ENCODE assay signal across 8 cellular contexts in the genomic region with DNA sequence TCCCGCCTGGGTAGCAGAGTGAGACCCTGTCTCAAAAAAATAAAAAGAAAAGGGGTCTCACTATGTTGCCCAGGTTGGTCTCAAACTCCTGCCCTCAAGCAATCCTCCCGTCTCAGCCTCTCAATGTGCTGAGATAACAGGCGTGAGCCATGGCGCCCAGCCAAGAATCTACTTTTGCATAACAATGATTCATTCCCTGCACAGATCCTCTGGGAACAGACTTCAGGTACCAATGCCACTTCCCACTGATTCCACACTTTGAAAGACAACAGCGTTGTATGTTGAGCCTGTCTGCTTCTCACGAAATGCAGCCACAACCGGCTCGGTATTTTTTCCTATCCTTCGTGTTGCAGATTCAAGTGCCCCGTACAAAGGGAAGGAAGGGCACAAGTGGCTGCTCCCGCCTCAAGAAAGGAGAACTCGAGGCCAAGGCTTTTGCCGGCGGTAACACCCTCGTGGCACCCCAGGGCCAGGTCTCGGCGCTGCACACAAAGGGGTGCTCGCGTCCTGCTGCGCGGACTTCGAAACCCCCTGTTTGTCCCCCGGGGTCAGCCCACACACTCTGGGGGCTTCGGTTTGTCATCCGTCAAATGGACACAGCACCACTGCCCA. TPM values are rescaled to one million over a fixed set of nuclear protein-coding genes. Genes with fewer than 3 reads are reported as not detected.
DNase-seq lines count a peak whose midpoint lies in the region; ATAC-seq, FAIRE-seq and TF ChIP-seq lines count a peak whose summit lies in the region.

No MANE protein-coding gene starts in this region.

- peak; percentile 21 for DNase-seq in NK-92 treated with Interleukin-12 subunit alpha and Interleukin-12 subunit beta, amount 100 ng/mL, for 24 hours (lab: John Stamatoyannopoulos, UW)
- DNase-seq in NK-92 (lab: John Stamatoyannopoulos, UW; ENCODE audit: unreplicated experiment) (no peak), NCI-H128 (lab: John Stamatoyannopoulos, UW; ENCODE audit: unreplicated experiment) (peak; percentile 72), T-helper 17 cell (no peak), bronchial epithelial cell (ENCODE audit: low read depth) (peak; percentile 91), iPS-NIHi7 (ENCODE audit: extremely low spot score) (peak; percentile 40)

- H3K36me3 ChIP-seq in bronchial epithelial cell (ENCODE audit: control insufficient read depth, insufficient read depth, low read length): peaks cover 15% of the 10 kb centered on the region
- peaks cover 16 to 28% (median 18%) of the 10 kb centered on the region in 3 donors for H3K36me3 ChIP-seq in skeletal muscle tissue (ENCODE audit: control insufficient read depth in 3 of 3, insufficient read depth in 3 of 3, low read length in 3 of 3)

- H3K27me3 Mint-ChIP-seq in T-helper 17 cell: no peaks in the 10 kb centered on the region

- H3K9ac ChIP-seq in skeletal muscle tissue (ENCODE audit: low read depth in 1 of 3, low read length in 3 of 3): peak overlapping the region; percentile 91 to 98 (median 97)

- peaks cover 26% of the 10 kb centered on the region for H3K4me1 Mint-ChIP-seq in T-helper 17 cell

- no peak for TF ChIP-seq CTCF in bronchial epithelial cell (IDR thresholded peaks at IDR 0.05; ENCODE audit: insufficient read depth, low read length, severe bottlenecking)

- peak overlapping the region; percentile 88 for H3K4me3 ChIP-seq in bronchial epithelial cell (ENCODE audit: low read depth, low read length)
- peak overlapping the region; percentile 92 to 97 (median 96) for H3K4me3 ChIP-seq in skeletal muscle tissue (ENCODE audit: low read length in 3 of 3)

- peak overlapping the region; percentile 93 for H3K4me3 Mint-ChIP-seq in T-helper 17 cell

- no peaks in the 10 kb centered on the region for H3K27me3 ChIP-seq in bronchial epithelial cell (ENCODE audit: control insufficient read depth, insufficient read depth, low read length)
- H3K27me3 ChIP-seq in skeletal muscle tissue (ENCODE audit: control insufficient read depth in 3 of 3, insufficient read depth in 3 of 3, low read length in 3 of 3): no peaks in the 10 kb centered on the region

- peak; percentile 40 for ATAC-seq in HG02870 (IDR thresholded peaks at IDR 0.05; ENCODE audit: unreplicated experiment)
- ATAC-seq in T-helper 17 cell: peak; percentile 30

- no peak for FAIRE-seq in bronchial epithelial cell (lab: Jason Lieb, UNC)

- H3K9me3 ChIP-seq in T-helper 17 cell (ENCODE audit: control insufficient read depth, low read length, poor library complexity, severe bottlenecking) (no peaks in the 10 kb centered on the region), skeletal muscle tissue (ENCODE audit: control insufficient read depth in 3 of 3, low read length in 3 of 3) (no peaks in the 10 kb centered on the region)

- peak overlapping the region; percentile 92 for H3K27ac ChIP-seq in skeletal muscle tissue (ENCODE audit: low read depth, low read length)

- peaks cover 24 to 45% (median 25%) of the 10 kb centered on the region in 3 donors for H3K4me1 ChIP-seq in skeletal muscle tissue (ENCODE audit: control insufficient read depth in 3 of 3, insufficient read depth in 3 of 3, low read length in 3 of 3)

- peaks cover 7% of the 10 kb centered on the region for H3K36me3 Mint-ChIP-seq in T-helper 17 cell (ENCODE audit: low read depth)

- H3K27ac Mint-ChIP-seq in T-helper 17 cell: peak overlapping the region; percentile 98

RNA-seq across cellular contexts. Expression of gene DAGLB, which starts 0.7 kb away (rescaled TPM):
- total RNA-seq in T-helper 17 cell (10 to 100 TPM; 19.6 to 26.8 TPM), bronchial epithelial cell (22.5 and 27.1 TPM in 2 replicates), skeletal muscle tissue (19.3 TPM)

RNA-seq across cellular contexts. Expression of gene KDELR2, which starts 36.9 kb away (rescaled TPM):
- total RNA-seq in T-helper 17 cell: 10 to 100 TPM; 38.3 to 38.4 TPM
- total RNA-seq in bronchial epithelial cell: 72.1 and 90.6 TPM in 2 replicates
- total RNA-seq in skeletal muscle tissue: 137 TPM

Comparison
In these comparisons a context has a peak if more than half of its experiments do, and no peak if none do; other contexts are left out.
1. DNase-seq: peak in NK-92 treated with Interleukin-12 subunit alpha and Interleukin-12 subunit beta, amount 100 ng/mL, for 24 hours (single experiment), NCI-H128 (single experiment), bronchial epithelial cell (single experiment) and iPS-NIHi7 (single experiment); none in NK-92 (single experiment) and T-helper 17 cell (0 of 3).